Comparison of ENCODE assay signal across 10 cellular contexts in genomic region chr14:66401447-66402095, GRCh38.
DNase-seq lines count a peak whose midpoint lies in the region; ATAC-seq and TF ChIP-seq lines count a peak whose summit lies in the region.
"Had no signal": no experiment of that assay in that cellular context is flagged by ENCODE, and none has a peak within 500 bp of the region (broad histone marks: within the 10 kb centered on the region; RNA-seq: fewer than 3 reads in every experiment).

No MANE protein-coding gene starts in this region.

- no peak for TF ChIP-seq EP300 in ovary (IDR thresholded peaks at IDR 0.05)

- H3K9ac ChIP-seq in Loucy (ENCODE audit: low read depth, low read length, poor library complexity, severe bottlenecking) (no peak overlapping the region), Karpas-422 (ENCODE audit: low read length) (no peak overlapping the region)

- H3K27ac ChIP-seq in body of pancreas (no peak overlapping the region), Karpas-422 (ENCODE audit: low read length) (no peak overlapping the region), ovary (no peak overlapping the region)
- H3K27ac ChIP-seq: neutrophil had no signal

- H3K9me2 ChIP-seq in Loucy (replicated peaks; ENCODE audit: low read depth, low read length) (no peaks in the 10 kb centered on the region), Karpas-422 (replicated peaks; ENCODE audit: insufficient read depth, low read length) (no peaks in the 10 kb centered on the region)

- H3K9me3 ChIP-seq in Loucy (ENCODE audit: insufficient read depth, low read depth, low read length) (no peaks in the 10 kb centered on the region), body of pancreas (no peaks in the 10 kb centered on the region), Karpas-422 (ENCODE audit: low read length) (no peaks in the 10 kb centered on the region), ovary (no peaks in the 10 kb centered on the region)
- H3K9me3 ChIP-seq: neutrophil had no signal

- 20 to 25% methylated on average over 1 of the region's 1 CpG for WGBS in body of pancreas, 2 donors
- WGBS in ovary, 3 donors: 14 to 31% (median 16%) methylated on average over 1 of the region's 1 CpG

- no peaks in the 10 kb centered on the region for H3K4me1 Mint-ChIP-seq in nephron

- H3K27me3 ChIP-seq in Loucy (ENCODE audit: insufficient read depth, low read length, poor library complexity, severe bottlenecking) (no peaks in the 10 kb centered on the region), body of pancreas (no peaks in the 10 kb centered on the region), Karpas-422 (ENCODE audit: low read length) (no peaks in the 10 kb centered on the region), ovary (no peaks in the 10 kb centered on the region)
- H3K27me3 ChIP-seq: neutrophil had no signal

- H3K79me2 ChIP-seq in Loucy (ENCODE audit: insufficient read depth, low read length): no peaks in the 10 kb centered on the region
- no peaks in the 10 kb centered on the region for H3K79me2 ChIP-seq in Karpas-422 (ENCODE audit: low read length)

- intact Hi-C loops in body of pancreas (cut with DNase I) (no loop called here), ovary (cut with DNase I) (no loop called here)

- no peak overlapping the region for H3K27ac Mint-ChIP-seq in nephron

- H3K36me3 Mint-ChIP-seq in nephron (ENCODE audit: low read depth): no peaks in the 10 kb centered on the region

- TF ChIP-seq CTCF in Loucy (conservative IDR thresholded peaks at IDR 0.05; ENCODE audit: low read length) (peak; percentile 96), body of pancreas (IDR thresholded peaks at IDR 0.05) (peak; percentile 25 to 81 (median 67)), nephron (IDR thresholded peaks at IDR 0.05; ENCODE audit: unreplicated experiment in 3 of 3) (peak; percentile 48 to 61 (median 57)), ovary (IDR thresholded peaks at IDR 0.05) (no peak)

- TF ChIP-seq POLR2A in body of pancreas (IDR thresholded peaks at IDR 0.05) (no peak), ovary (IDR thresholded peaks at IDR 0.05) (no peak)

- H3K9me3 Mint-ChIP-seq in nephron: no peaks in the 10 kb centered on the region

- no peaks in the 10 kb centered on the region for H3K36me3 ChIP-seq in Loucy (ENCODE audit: insufficient read depth, low read length)
- H3K36me3 ChIP-seq in body of pancreas (replicated peaks in 1 of 2; ENCODE audit: insufficient read depth in 1 of 2, low read depth in 2 of 2): no peaks in the 10 kb centered on the region
- no peaks in the 10 kb centered on the region for H3K36me3 ChIP-seq in Karpas-422 (ENCODE audit: insufficient read depth, low read length)
- no peaks in the 10 kb centered on the region for H3K36me3 ChIP-seq in ovary
- H3K36me3 ChIP-seq: neutrophil had no signal

- H4K20me1 ChIP-seq in Loucy (ENCODE audit: insufficient read depth, low read length, poor library complexity, severe bottlenecking) (no peaks in the 10 kb centered on the region), Karpas-422 (ENCODE audit: insufficient read depth, low read depth, low read length) (no peaks in the 10 kb centered on the region)

- no peaks in the 10 kb centered on the region for H3F3A ChIP-seq in Loucy (ENCODE audit: low read depth)

- no peak overlapping the region for H3K4me3 ChIP-seq in Loucy (ENCODE audit: low read length, poor library complexity, severe bottlenecking)
- H3K4me3 ChIP-seq in body of pancreas: no peak overlapping the region
- no peak overlapping the region for H3K4me3 ChIP-seq in Karpas-422 (ENCODE audit: low read length)
- no peak overlapping the region for H3K4me3 ChIP-seq in ovary

- peak; percentile 48 for DNase-seq in DMS79 (lab: John Stamatoyannopoulos, UW)
- DNase-seq in body of pancreas: peak; percentile 16 to 35 (median 20)
- DNase-seq in Karpas-422: no peak
- no peak for DNase-seq in ovary
- DNase-seq in central memory CD4-positive, alpha-beta T cell: no peak
- DNase-seq: cortex of kidney had no signal

- no peaks in the 10 kb centered on the region for H3K27me3 Mint-ChIP-seq in nephron (ENCODE audit: low read depth)

- H3K4me2 ChIP-seq in Loucy (ENCODE audit: low read depth, low read length, poor library complexity, severe bottlenecking): no peak overlapping the region
- H3K4me2 ChIP-seq in Karpas-422 (ENCODE audit: low read depth, low read length, poor library complexity, severe bottlenecking): no peak overlapping the region

- ATAC-seq in body of pancreas: peak; percentile 60
- ATAC-seq in HG03135 (IDR thresholded peaks at IDR 0.05; ENCODE audit: unreplicated experiment): no peak

- no peak overlapping the region for H3K4me3 Mint-ChIP-seq in nephron

- H3K4me1 ChIP-seq in Loucy (ENCODE audit: insufficient read depth, low read length, poor library complexity, severe bottlenecking): peaks cover 23% of the 10 kb centered on the region
- peaks cover 3% of the 10 kb centered on the region for H3K4me1 ChIP-seq in body of pancreas
- H3K4me1 ChIP-seq in Karpas-422 (ENCODE audit: low read length): no peaks in the 10 kb centered on the region
- no peaks in the 10 kb centered on the region for H3K4me1 ChIP-seq in ovary (ENCODE audit: insufficient read depth)

- H2AFZ ChIP-seq in Loucy (ENCODE audit: low read length): no peak overlapping the region
- no peak overlapping the region for H2AFZ ChIP-seq in Karpas-422 (ENCODE audit: low read length)

Comparison
In these comparisons a context has a peak if more than half of its experiments do, and no peak if none do; other contexts are left out.
1. DNase-seq: peak in DMS79 (single experiment) and body of pancreas (4 of 4); none in Karpas-422 (single experiment), ovary (0 of 5) and central memory CD4-positive, alpha-beta T cell (single experiment).
2. CTCF ChIP-seq: peak in Loucy (single experiment), body of pancreas (7 of 7) and nephron (3 of 3); none in ovary (0 of 3).